24 cellular contexts compared by ENCODE assay signal in genomic region chr16:12620150-12620549, GRCh38.
"Had no signal": no experiment of that assay in that cellular context is flagged by ENCODE, and none has a peak within 500 bp of the region (broad histone marks: within the 10 kb centered on the region; RNA-seq: fewer than 3 reads in every experiment).

No MANE protein-coding gene starts in this region.

- H3K4me3 ChIP-seq: breast epithelium, left lung, lung, mucosa of descending colon, suprapubic skin, tibial nerve had no signal

- DNase-seq: activated CD4-positive, alpha-beta T cell treated with anti-CD3 and anti-CD28 coated beads, Interleukin-2, amount 50 U/mL, for 1 hour; activated CD8-positive, alpha-beta T cell treated with anti-CD3 and anti-CD28 coated beads for 36 hours; activated effector memory CD4-positive, alpha-beta T cell treated with Interleukin-2 at 50 U/mL for 16 hours; activated naive CD4-positive, alpha-beta T cell treated with Interleukin-2 at 50 U/mL for 16 hours; activated T-cell treated with anti-CD3 and anti-CD28 coated beads, Interleukin-2, amount 50 U/mL, for 48 hours; central memory CD4-positive, alpha-beta T cell; endodermal cell; foreskin keratinocyte; kidney glomerular epithelial cell; left lung; mucosa of descending colon; right cardiac atrium; stimulated activated naive CD4-positive, alpha-beta T cell; T-helper 17 cell; T1000; WERI-Rb-1 had no signal

- H3K9me3 ChIP-seq: mucosa of descending colon, suprapubic skin had no signal

- H3K4me1 ChIP-seq: breast epithelium, foreskin keratinocyte, left lung, suprapubic skin, tibial nerve had no signal

- H3K27me3 ChIP-seq: breast epithelium, foreskin keratinocyte, suprapubic skin, tibial nerve had no signal

- H3K27me3 Mint-ChIP-seq: T-helper 17 cell had no signal

- H3K36me3 ChIP-seq: breast epithelium, left lung, suprapubic skin, tibial nerve, WERI-Rb-1 had no signal

- H3K9me3 Mint-ChIP-seq: activated CD8-positive, alpha-beta T cell treated with anti-CD3 and anti-CD28 coated beads for 36 hours; dendritic cell treated with granulocyte-macrophage colony-stimulating factor and Interleukin-4, amounts not matched to agents 40 ng/mL and 50 ng/mL, for 4 days; endodermal cell; natural killer cell treated with Interleukin-12 subunit alpha and Interleukin-12 subunit beta and Interleukin-15 and Interleukin-18, amount 100 ng/mL, for 72 hours had no signal

- H3K27ac ChIP-seq: breast epithelium, foreskin keratinocyte, left lung, suprapubic skin, tibial nerve, WERI-Rb-1 had no signal

- H3K4me3 Mint-ChIP-seq: activated CD8-positive, alpha-beta T cell treated with anti-CD3 and anti-CD28 coated beads for 36 hours; dendritic cell treated with granulocyte-macrophage colony-stimulating factor and Interleukin-4, amounts not matched to agents 40 ng/mL and 50 ng/mL, for 4 days; endodermal cell; natural killer cell treated with Interleukin-12 subunit alpha and Interleukin-12 subunit beta and Interleukin-15 and Interleukin-18, amount 100 ng/mL, for 72 hours; T-helper 17 cell had no signal

- H3K27ac Mint-ChIP-seq: activated CD8-positive, alpha-beta T cell treated with anti-CD3 and anti-CD28 coated beads for 36 hours; dendritic cell treated with granulocyte-macrophage colony-stimulating factor and Interleukin-4, amounts not matched to agents 40 ng/mL and 50 ng/mL, for 4 days; endodermal cell; natural killer cell treated with Interleukin-12 subunit alpha and Interleukin-12 subunit beta and Interleukin-15 and Interleukin-18, amount 100 ng/mL, for 72 hours; T-helper 17 cell had no signal

- H3K36me3 Mint-ChIP-seq: natural killer cell treated with Interleukin-12 subunit alpha and Interleukin-12 subunit beta and Interleukin-15 and Interleukin-18, amount 100 ng/mL, for 72 hours had no signal

- ATAC-seq: activated CD4-positive, CD25-positive, alpha-beta regulatory T cell treated with anti-CD3 and anti-CD28 coated beads, Interleukin-2, amount 50 U/mL, for 24 hours; activated CD8-positive, alpha-beta T cell treated with anti-CD3 and anti-CD28 coated beads for 36 hours; esophagus mucosa; foreskin keratinocyte; mucosa of descending colon; natural killer cell treated with Interleukin-12 subunit alpha and Interleukin-12 subunit beta and Interleukin-15 and Interleukin-18, amount 100 ng/mL, for 72 hours; right cardiac atrium; T-helper 17 cell had no signal
